ENCODE assay signal across 3 cellular contexts in the genomic region with DNA sequence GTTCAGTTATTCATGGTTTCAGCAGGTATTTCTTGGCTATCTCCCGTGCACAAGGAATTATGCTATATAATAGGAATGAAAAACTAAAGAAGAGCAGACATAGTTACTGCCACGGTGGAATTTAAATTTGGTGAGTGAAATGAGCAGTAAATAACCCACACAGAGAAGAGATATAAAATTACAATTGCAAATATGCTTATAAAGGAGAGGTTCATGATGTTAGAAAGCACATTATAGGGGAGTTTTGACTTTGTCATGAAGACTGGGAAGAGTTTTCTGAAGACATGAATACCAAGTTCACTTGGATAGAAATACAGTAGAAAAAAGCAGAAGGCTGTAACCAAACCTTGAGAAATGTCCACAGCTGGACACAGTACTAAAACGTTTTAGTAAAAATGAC.
"Had no signal": no experiment of that assay in that cellular context is flagged by ENCODE, and none has a peak within 500 bp of the region (broad histone marks: within the 10 kb centered on the region; RNA-seq: fewer than 3 reads in every experiment).

No MANE protein-coding gene starts in this region.

- H3K4me3 ChIP-seq: GM12878 had no signal

- ATAC-seq: GM12878 had no signal

- DNase-seq: GDM1, GF-D8 had no signal
